In genomic region chr11:72037554-72038311, GRCh38 we compare ENCODE assay signal across 8 cellular contexts. TPM values are rescaled to one million over a fixed set of nuclear protein-coding genes. Genes with fewer than 3 reads are reported as not detected.
A peak's percentile ranks its signal among the peaks of the same experiment; 100 is the strongest.
DNase-seq lines count a peak whose midpoint lies in the region; ATAC-seq and TF ChIP-seq lines count a peak whose summit lies in the region.

No MANE protein-coding gene starts in this region.

- H3K36me3 ChIP-seq in right atrium auricular region (peaks cover 29% of the 10 kb centered on the region), thoracic aorta (peaks cover 11% of the 10 kb centered on the region)

- H3K4me1 ChIP-seq in right atrium auricular region (peaks cover 0 to 55% of the 10 kb centered on the region in 2 donors), thoracic aorta (ENCODE audit: control insufficient read depth in 1 of 2, low read depth in 2 of 2) (peaks cover 38 to 67% of the 10 kb centered on the region in 2 donors)

- H3K27me3 ChIP-seq in right atrium auricular region (no peaks in the 10 kb centered on the region), thoracic aorta (replicated peaks; ENCODE audit: insufficient read depth) (no peaks in the 10 kb centered on the region)

- no peaks in the 10 kb centered on the region for H3K9me3 ChIP-seq in right atrium auricular region
- H3K9me3 ChIP-seq in thoracic aorta: no peaks in the 10 kb centered on the region

- TF ChIP-seq CTCF in right atrium auricular region (IDR thresholded peaks at IDR 0.05) (no peak), thoracic aorta (IDR thresholded peaks at IDR 0.05) (no peak)

- H3K36me3 Mint-ChIP-seq in activated CD8-positive, alpha-beta T cell treated with anti-CD3 and anti-CD28 coated beads, Interleukin-2, amount 10 ng/mL, durations not matched to agents 7 days and 5 days (ENCODE audit: low read depth): peaks cover 36% of the 10 kb centered on the region
- peaks cover 30% of the 10 kb centered on the region for H3K36me3 Mint-ChIP-seq in activated naive CD4-positive, alpha-beta T cell treated with anti-CD3 and anti-CD28 coated beads, Interleukin-2, amount 10 ng/mL, durations not matched to agents 7 days and 5 days

- H3K4me1 Mint-ChIP-seq in activated CD8-positive, alpha-beta T cell treated with anti-CD3 and anti-CD28 coated beads, Interleukin-2, amount 10 ng/mL, durations not matched to agents 7 days and 5 days (ENCODE audit: low read depth): peaks cover 7% of the 10 kb centered on the region
- H3K4me1 Mint-ChIP-seq in activated naive CD4-positive, alpha-beta T cell treated with anti-CD3 and anti-CD28 coated beads, Interleukin-2, amount 10 ng/mL, durations not matched to agents 7 days and 5 days: peaks cover 16% of the 10 kb centered on the region

- H3K4me3 ChIP-seq in right atrium auricular region (peak overlapping the region; percentile 5 to 60), thoracic aorta (peak overlapping the region; percentile 75)

- CTCF ChIA-PET in activated CD8-positive, alpha-beta T cell treated with anti-CD3 and anti-CD28 coated beads, Interleukin-2, amount 10 ng/mL, durations not matched to agents 7 days and 5 days (lab: Charles Lee): interaction anchor here (1.1 to 4.4 kb wide), 5 partner anchors 12 to 106 kb away, joined by 3 to 58 read pairs (median 4); no protein-coding TSS in a partner anchor
- CTCF ChIA-PET in activated naive CD4-positive, alpha-beta T cell treated with anti-CD3 and anti-CD28 coated beads, Interleukin-2, amount 10 ng/mL, durations not matched to agents 7 days and 5 days (lab: Charles Lee): interaction anchor here (2.4 to 4.4 kb wide), 3 partner anchors 9 to 106 kb away, joined by 6 to 36 read pairs (median 19); no protein-coding TSS in a partner anchor

- peak overlapping the region; percentile 97 to 98 for H3K27ac ChIP-seq in right atrium auricular region
- peak overlapping the region; percentile 93 to 94 for H3K27ac ChIP-seq in thoracic aorta

- ATAC-seq in activated CD8-positive, alpha-beta T cell treated with anti-CD3 and anti-CD28 coated beads, Interleukin-2, amount 10 ng/mL, durations not matched to agents 7 days and 5 days: no peak
- ATAC-seq in thoracic aorta (ENCODE audit: insufficient number of reproducible peaks, low FRiP score, low read depth): no peak
- ATAC-seq in HG03045 (IDR thresholded peaks at IDR 0.05; ENCODE audit: unreplicated experiment): no peak
- ATAC-seq in GM18861 (IDR thresholded peaks at IDR 0.05; ENCODE audit: unreplicated experiment): no peak

- no peak overlapping the region for H3K27ac Mint-ChIP-seq in activated CD8-positive, alpha-beta T cell treated with anti-CD3 and anti-CD28 coated beads, Interleukin-2, amount 10 ng/mL, durations not matched to agents 7 days and 5 days
- no peak overlapping the region for H3K27ac Mint-ChIP-seq in activated naive CD4-positive, alpha-beta T cell treated with anti-CD3 and anti-CD28 coated beads, Interleukin-2, amount 10 ng/mL, durations not matched to agents 7 days and 5 days

- no peaks in the 10 kb centered on the region for H3K9me3 Mint-ChIP-seq in activated CD8-positive, alpha-beta T cell treated with anti-CD3 and anti-CD28 coated beads, Interleukin-2, amount 10 ng/mL, durations not matched to agents 7 days and 5 days (ENCODE audit: insufficient read depth)
- H3K9me3 Mint-ChIP-seq in activated naive CD4-positive, alpha-beta T cell treated with anti-CD3 and anti-CD28 coated beads, Interleukin-2, amount 10 ng/mL, durations not matched to agents 7 days and 5 days: no peaks in the 10 kb centered on the region

- peak; percentile 47 for DNase-seq in NCI-H510A treated with DMSO at 0.1 percent for 48 hours (lab: John Stamatoyannopoulos, UW)
- DNase-seq in NCI-H510A (lab: John Stamatoyannopoulos, UW): no peak
- peak; percentile 24 for DNase-seq in activated CD8-positive, alpha-beta T cell treated with anti-CD3 and anti-CD28 coated beads, Interleukin-2, amount 10 ng/mL, durations not matched to agents 7 days and 5 days
- DNase-seq in right atrium auricular region (ENCODE audit: low spot score): no peak
- DNase-seq in thoracic aorta (ENCODE audit: low spot score): no peak
- DNase-seq in activated naive CD4-positive, alpha-beta T cell treated with anti-CD3 and anti-CD28 coated beads, Interleukin-2, amount 10 ng/mL, durations not matched to agents 7 days and 5 days: no peak

- no peaks in the 10 kb centered on the region for H3K27me3 Mint-ChIP-seq in activated CD8-positive, alpha-beta T cell treated with anti-CD3 and anti-CD28 coated beads, Interleukin-2, amount 10 ng/mL, durations not matched to agents 7 days and 5 days (ENCODE audit: low read depth)
- no peaks in the 10 kb centered on the region for H3K27me3 Mint-ChIP-seq in activated naive CD4-positive, alpha-beta T cell treated with anti-CD3 and anti-CD28 coated beads, Interleukin-2, amount 10 ng/mL, durations not matched to agents 7 days and 5 days

- POLR2A ChIA-PET in activated CD8-positive, alpha-beta T cell treated with anti-CD3 and anti-CD28 coated beads, Interleukin-2, amount 10 ng/mL, durations not matched to agents 7 days and 5 days (lab: Charles Lee): interaction anchor here (0.6 to 1.5 kb wide), 3 partner anchors 12 to 61 kb away, joined by 4 to 5 read pairs (median 4); no protein-coding TSS in a partner anchor

- H3K4me3 Mint-ChIP-seq in activated CD8-positive, alpha-beta T cell treated with anti-CD3 and anti-CD28 coated beads, Interleukin-2, amount 10 ng/mL, durations not matched to agents 7 days and 5 days: no peak overlapping the region
- no peak overlapping the region for H3K4me3 Mint-ChIP-seq in activated naive CD4-positive, alpha-beta T cell treated with anti-CD3 and anti-CD28 coated beads, Interleukin-2, amount 10 ng/mL, durations not matched to agents 7 days and 5 days

RNA-seq across cellular contexts. Expression of gene IL18BP, which starts 39.0 kb away (rescaled TPM):
- total RNA-seq in activated CD8-positive, alpha-beta T cell treated with anti-CD3 and anti-CD28 coated beads, Interleukin-2, amount 10 ng/mL, durations not matched to agents 7 days and 5 days: 10 to 100 TPM; 15.9 to 16.2 TPM
- total RNA-seq in right atrium auricular region (1 to 10 TPM in 1 of 2 donors, under 1 TPM in 1; 0.59 to 3.0 TPM), thoracic aorta (10 to 100 TPM; 20.2 to 32.2 TPM)

RNA-seq across cellular contexts. Expression of gene NUMA1, which starts 42.6 kb away (rescaled TPM):
- 100 to 1,000 TPM; 198 to 199 TPM for total RNA-seq in activated CD8-positive, alpha-beta T cell treated with anti-CD3 and anti-CD28 coated beads, Interleukin-2, amount 10 ng/mL, durations not matched to agents 7 days and 5 days
- total RNA-seq in right atrium auricular region (100 to 1,000 TPM; 102 to 130 TPM), thoracic aorta (100 to 1,000 TPM; 282 to 286 TPM)

RNA-seq across cellular contexts. Expression of gene LRRC51, which starts 42.9 kb away (rescaled TPM):
- total RNA-seq in activated CD8-positive, alpha-beta T cell treated with anti-CD3 and anti-CD28 coated beads, Interleukin-2, amount 10 ng/mL, durations not matched to agents 7 days and 5 days: 1 to 10 TPM; 6.9 to 7.0 TPM
- 1 to 10 TPM; 4.0 to 7.6 TPM for total RNA-seq in right atrium auricular region
- 10 to 100 TPM in 1 of 2 donors, 1 to 10 TPM in 1; 6.1 to 24.0 TPM for total RNA-seq in thoracic aorta

Comparison
In these comparisons a context has a peak if more than half of its experiments do, and no peak if none do; other contexts are left out.
1. DNase-seq: peak in NCI-H510A treated with DMSO at 0.1 percent for 48 hours (single experiment) and activated CD8-positive, alpha-beta T cell treated with anti-CD3 and anti-CD28 coated beads, Interleukin-2, amount 10 ng/mL, durations not matched to agents 7 days and 5 days (single experiment); none in NCI-H510A (single experiment), right atrium auricular region (single experiment), thoracic aorta (single experiment) and activated naive CD4-positive, alpha-beta T cell treated with anti-CD3 and anti-CD28 coated beads, Interleukin-2, amount 10 ng/mL, durations not matched to agents 7 days and 5 days (single experiment).
2. RNA of gene IL18BP, which starts 39.0 kb away (total RNA-seq): 20.2 to 32.2 TPM in thoracic aorta and 15.9 to 16.2 TPM in activated CD8-positive, alpha-beta T cell treated with anti-CD3 and anti-CD28 coated beads, Interleukin-2, amount 10 ng/mL, durations not matched to agents 7 days and 5 days; 0.59 to 3.0 TPM in right atrium auricular region; every median in the first group is over 4 times any median in the second.